ENCODE assay signal across 8 cellular contexts in the genomic region with DNA sequence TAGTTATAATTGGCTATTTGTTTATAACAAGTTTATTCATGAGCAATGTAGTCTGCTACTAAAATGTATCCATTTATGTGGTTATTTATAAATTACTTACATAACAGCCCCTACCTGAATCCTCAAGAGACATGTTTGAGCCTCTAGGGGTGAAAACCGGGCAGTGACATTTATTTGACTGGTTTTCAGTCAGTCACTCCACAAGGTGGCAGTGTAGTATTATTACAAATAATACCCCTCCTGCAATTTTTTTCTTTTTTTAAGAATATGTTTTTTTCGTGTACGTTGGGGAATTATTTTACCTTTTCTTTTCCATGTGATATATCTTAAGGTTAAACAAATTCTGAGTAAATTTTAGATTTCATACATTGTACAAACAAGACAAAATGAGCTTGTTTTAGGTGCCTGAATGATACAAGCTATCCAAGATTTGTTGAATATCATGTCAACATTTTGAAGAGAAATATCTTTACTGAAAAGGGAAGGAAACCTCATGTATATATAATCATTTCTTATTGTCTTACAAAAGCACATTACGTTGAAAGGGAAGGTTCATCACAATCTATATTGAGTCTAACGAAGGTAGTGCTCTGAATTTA.
DNase-seq lines count a peak whose midpoint lies in the region; ATAC-seq and TF ChIP-seq lines count a peak whose summit lies in the region.

No MANE protein-coding gene starts in this region.

- H3K27me3 ChIP-seq in heart left ventricle (no peaks in the 10 kb centered on the region), right cardiac atrium (ENCODE audit: control insufficient read depth, insufficient read depth) (no peaks in the 10 kb centered on the region), Loucy (ENCODE audit: insufficient read depth, low read length, poor library complexity, severe bottlenecking) (no peaks in the 10 kb centered on the region)
- no peaks in the 10 kb centered on the region for H3K27me3 ChIP-seq in CD4-positive, alpha-beta T cell (ENCODE audit: control insufficient read depth, insufficient read depth, low read length)

- no peak overlapping the region for H3K4me3 ChIP-seq in heart left ventricle
- no peak overlapping the region for H3K4me3 ChIP-seq in right cardiac atrium (ENCODE audit: low read length)
- H3K4me3 ChIP-seq in Loucy (ENCODE audit: low read length, poor library complexity, severe bottlenecking): no peak overlapping the region

- 34 to 36% (median 35%) methylated on average over 5 of the region's 5 CpGs for WGBS in heart left ventricle, 4 donors
- 31% methylated on average over 5 of the region's 5 CpGs for WGBS in right cardiac atrium

- H3K4me1 ChIP-seq in heart left ventricle (no peaks in the 10 kb centered on the region), right cardiac atrium (ENCODE audit: control insufficient read depth, insufficient read depth, low read length) (no peaks in the 10 kb centered on the region), Loucy (ENCODE audit: insufficient read depth, low read length, poor library complexity, severe bottlenecking) (no peaks in the 10 kb centered on the region)

- TF ChIP-seq POLR2A in heart left ventricle (IDR thresholded peaks at IDR 0.05): no peak

- H3K4me3 Mint-ChIP-seq in WTC11: no peak overlapping the region
- no peak overlapping the region for H3K4me3 Mint-ChIP-seq in CD4-positive, alpha-beta T cell

- H4K20me1 ChIP-seq in Loucy (ENCODE audit: insufficient read depth, low read length, poor library complexity, severe bottlenecking): no peaks in the 10 kb centered on the region

- peak in 11 of 12 donors; percentile 10 to 48 (median 43) for TF ChIP-seq CTCF in heart left ventricle (IDR thresholded peaks at IDR 0.05)
- TF ChIP-seq CTCF in Loucy (conservative IDR thresholded peaks at IDR 0.05; ENCODE audit: low read length): peak; percentile 89
- peak; percentile 65 for TF ChIP-seq CTCF in WTC11 (IDR thresholded peaks at IDR 0.05)
- TF ChIP-seq CTCF in CD4-positive, alpha-beta T cell (IDR thresholded peaks at IDR 0.05): no peak

- no peak overlapping the region for H3K4me2 ChIP-seq in Loucy (ENCODE audit: low read depth, low read length, poor library complexity, severe bottlenecking)

- H3K27me3 Mint-ChIP-seq in WTC11 (ENCODE audit: low read depth): no peaks in the 10 kb centered on the region
- H3K27me3 Mint-ChIP-seq in CD4-positive, alpha-beta T cell: no peaks in the 10 kb centered on the region

- no peaks in the 10 kb centered on the region for H3K9me3 ChIP-seq in heart left ventricle
- no peaks in the 10 kb centered on the region for H3K9me3 ChIP-seq in right cardiac atrium (ENCODE audit: control insufficient read depth, low read length)
- no peaks in the 10 kb centered on the region for H3K9me3 ChIP-seq in Loucy (ENCODE audit: insufficient read depth, low read depth, low read length)
- no peaks in the 10 kb centered on the region for H3K9me3 ChIP-seq in CD4-positive, alpha-beta T cell (ENCODE audit: control insufficient read depth, low read length)

- H3K4me1 Mint-ChIP-seq in WTC11: peaks cover 7% of the 10 kb centered on the region
- no peaks in the 10 kb centered on the region for H3K4me1 Mint-ChIP-seq in CD4-positive, alpha-beta T cell (ENCODE audit: low read depth)

- ATAC-seq in heart left ventricle (no peak), right cardiac atrium (no peak), WTC11 (peak; percentile 34; the same call in 1 of the 2 replicates), left lobe of liver (peak; percentile 78), GM21381 (IDR thresholded peaks at IDR 0.05; ENCODE audit: unreplicated experiment) (no peak), GM18498 (IDR thresholded peaks at IDR 0.05; ENCODE audit: unreplicated experiment) (no peak)
- no peak for ATAC-seq in CD4-positive, alpha-beta T cell (ENCODE audit: poor library complexity)

- H3F3A ChIP-seq in Loucy (ENCODE audit: low read depth): no peaks in the 10 kb centered on the region

- H3K27ac Mint-ChIP-seq in WTC11: no peak overlapping the region
- H3K27ac Mint-ChIP-seq in CD4-positive, alpha-beta T cell: no peak overlapping the region

- no peaks in the 10 kb centered on the region for H3K9me2 ChIP-seq in Loucy (replicated peaks; ENCODE audit: low read depth, low read length)

- DNase-seq in heart left ventricle (no peak), right cardiac atrium (no peak), WTC11 (ENCODE audit: low spot score) (peak; percentile 23), left lobe of liver (ENCODE audit: low spot score) (no peak)
- no peak for DNase-seq in CD4-positive, alpha-beta T cell

- no peak overlapping the region for H3K9ac ChIP-seq in Loucy (ENCODE audit: low read depth, low read length, poor library complexity, severe bottlenecking)

- no peak overlapping the region for H2AFZ ChIP-seq in Loucy (ENCODE audit: low read length)

- H3K36me3 ChIP-seq in heart left ventricle (no peaks in the 10 kb centered on the region), Loucy (ENCODE audit: insufficient read depth, low read length) (no peaks in the 10 kb centered on the region)

- POLR2A ChIA-PET in WTC11 (lab: Charles Lee): no interaction called here
- POLR2A ChIA-PET in CD4-positive, alpha-beta T cell (lab: Charles Lee): no interaction called here

- CTCF ChIA-PET in WTC11 (lab: Charles Lee): interaction anchor here (0.6 to 1.6 kb wide), 3 partner anchors 10 to 1053 kb away, joined by 3 to 6 read pairs (median 3); no protein-coding TSS in a partner anchor
- CTCF ChIA-PET in CD4-positive, alpha-beta T cell (lab: Charles Lee): no interaction called here

- H3K27ac ChIP-seq in heart left ventricle (no peak overlapping the region), right cardiac atrium (ENCODE audit: low read length) (no peak overlapping the region)
- H3K27ac ChIP-seq in CD4-positive, alpha-beta T cell (ENCODE audit: low read depth, low read length): no peak overlapping the region

- H3K36me3 Mint-ChIP-seq in WTC11: no peaks in the 10 kb centered on the region
- H3K36me3 Mint-ChIP-seq in CD4-positive, alpha-beta T cell (ENCODE audit: low read depth): no peaks in the 10 kb centered on the region

- no peaks in the 10 kb centered on the region for H3K79me2 ChIP-seq in Loucy (ENCODE audit: insufficient read depth, low read length)

- intact Hi-C loops in heart left ventricle (cut with DNase I) (no loop called here), right cardiac atrium (cut with DNase I) (no loop called here)
- intact Hi-C loops in CD4-positive, alpha-beta T cell (cut with DNase I, micrococcal nuclease): no loop called here

- H3K9me3 Mint-ChIP-seq in WTC11: no peaks in the 10 kb centered on the region
- no peaks in the 10 kb centered on the region for H3K9me3 Mint-ChIP-seq in CD4-positive, alpha-beta T cell

TF ChIP-seq in WTC11, 78 proteins besides CTCF, POLR2A, EP300 and RAD21 (continues in another document):
- TF ChIP-seq, protein P1, sequence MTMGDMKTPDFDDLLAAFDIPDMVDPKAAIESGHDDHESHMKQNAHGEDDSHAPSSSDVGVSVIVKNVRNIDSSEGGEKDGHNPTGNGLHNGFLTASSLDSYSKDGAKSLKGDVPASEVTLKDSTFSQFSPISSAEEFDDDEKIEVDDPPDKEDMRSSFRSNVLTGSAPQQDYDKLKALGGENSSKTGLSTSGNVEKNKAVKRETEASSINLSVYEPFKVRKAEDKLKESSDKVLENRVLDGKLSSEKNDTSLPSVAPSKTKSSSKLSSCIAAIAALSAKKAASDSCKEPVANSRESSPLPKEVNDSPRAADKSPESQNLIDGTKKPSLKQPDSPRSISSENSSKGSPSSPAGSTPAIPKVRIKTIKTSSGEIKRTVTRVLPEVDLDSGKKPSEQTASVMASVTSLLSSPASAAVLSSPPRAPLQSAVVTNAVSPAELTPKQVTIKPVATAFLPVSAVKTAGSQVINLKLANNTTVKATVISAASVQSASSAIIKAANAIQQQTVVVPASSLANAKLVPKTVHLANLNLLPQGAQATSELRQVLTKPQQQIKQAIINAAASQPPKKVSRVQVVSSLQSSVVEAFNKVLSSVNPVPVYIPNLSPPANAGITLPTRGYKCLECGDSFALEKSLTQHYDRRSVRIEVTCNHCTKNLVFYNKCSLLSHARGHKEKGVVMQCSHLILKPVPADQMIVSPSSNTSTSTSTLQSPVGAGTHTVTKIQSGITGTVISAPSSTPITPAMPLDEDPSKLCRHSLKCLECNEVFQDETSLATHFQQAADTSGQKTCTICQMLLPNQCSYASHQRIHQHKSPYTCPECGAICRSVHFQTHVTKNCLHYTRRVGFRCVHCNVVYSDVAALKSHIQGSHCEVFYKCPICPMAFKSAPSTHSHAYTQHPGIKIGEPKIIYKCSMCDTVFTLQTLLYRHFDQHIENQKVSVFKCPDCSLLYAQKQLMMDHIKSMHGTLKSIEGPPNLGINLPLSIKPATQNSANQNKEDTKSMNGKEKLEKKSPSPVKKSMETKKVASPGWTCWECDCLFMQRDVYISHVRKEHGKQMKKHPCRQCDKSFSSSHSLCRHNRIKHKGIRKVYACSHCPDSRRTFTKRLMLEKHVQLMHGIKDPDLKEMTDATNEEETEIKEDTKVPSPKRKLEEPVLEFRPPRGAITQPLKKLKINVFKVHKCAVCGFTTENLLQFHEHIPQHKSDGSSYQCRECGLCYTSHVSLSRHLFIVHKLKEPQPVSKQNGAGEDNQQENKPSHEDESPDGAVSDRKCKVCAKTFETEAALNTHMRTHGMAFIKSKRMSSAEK (CRISPR knock-in tag; IDR thresholded peaks at IDR 0.05; ENCODE audit: borderline replicate concordance): no peak
- TF ChIP-seq ESRRA (CRISPR knock-in tag; IDR thresholded peaks at IDR 0.05; ENCODE audit: borderline replicate concordance): no peak
- TF ChIP-seq, protein P2, sequence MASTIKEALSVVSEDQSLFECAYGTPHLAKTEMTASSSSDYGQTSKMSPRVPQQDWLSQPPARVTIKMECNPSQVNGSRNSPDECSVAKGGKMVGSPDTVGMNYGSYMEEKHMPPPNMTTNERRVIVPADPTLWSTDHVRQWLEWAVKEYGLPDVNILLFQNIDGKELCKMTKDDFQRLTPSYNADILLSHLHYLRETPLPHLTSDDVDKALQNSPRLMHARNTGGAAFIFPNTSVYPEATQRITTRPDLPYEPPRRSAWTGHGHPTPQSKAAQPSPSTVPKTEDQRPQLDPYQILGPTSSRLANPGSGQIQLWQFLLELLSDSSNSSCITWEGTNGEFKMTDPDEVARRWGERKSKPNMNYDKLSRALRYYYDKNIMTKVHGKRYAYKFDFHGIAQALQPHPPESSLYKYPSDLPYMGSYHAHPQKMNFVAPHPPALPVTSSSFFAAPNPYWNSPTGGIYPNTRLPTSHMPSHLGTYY (CRISPR knock-in tag; IDR thresholded peaks at IDR 0.05): no peak
- TF ChIP-seq, protein P3, sequence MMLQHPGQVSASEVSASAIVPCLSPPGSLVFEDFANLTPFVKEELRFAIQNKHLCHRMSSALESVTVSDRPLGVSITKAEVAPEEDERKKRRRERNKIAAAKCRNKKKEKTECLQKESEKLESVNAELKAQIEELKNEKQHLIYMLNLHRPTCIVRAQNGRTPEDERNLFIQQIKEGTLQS (CRISPR knock-in tag; conservative IDR thresholded peaks at IDR 0.05): no peak

Comparison
In these comparisons a context has a peak if more than half of its experiments do, and no peak if none do; other contexts are left out.
1. ATAC-seq: peak in WTC11 (single experiment) and left lobe of liver (single experiment); none in heart left ventricle (0 of 4), right cardiac atrium (0 of 2), GM21381 (single experiment), GM18498 (single experiment) and CD4-positive, alpha-beta T cell (single experiment).